19 cellular contexts compared by ENCODE assay signal in genomic region chr6:14874975-14875677, GRCh38.
DNase-seq lines count a peak whose midpoint lies in the region; ATAC-seq lines count a peak whose summit lies in the region.
"Had no signal": no experiment of that assay in that cellular context is flagged by ENCODE, and none has a peak within 500 bp of the region (broad histone marks: within the 10 kb centered on the region; RNA-seq: fewer than 3 reads in every experiment).

No MANE protein-coding gene starts in this region.

- H3K9me3 ChIP-seq in BLaER1 treated with 17β-estradiol and CSF1 and Interleukin-3, amounts not matched to agents 10 nM and 100 nM (replicated peaks in 1 of 11), result no peaks in the 10 kb centered on the region; a peak in 3 of 22 replicates
- H3K9me3 ChIP-seq in SK-N-MC (ENCODE audit: low read depth, low read length), result no peaks in the 10 kb centered on the region
- H3K9me3 ChIP-seq: esophagus muscularis mucosa, MG63, SJSA1, stomach, upper lobe of left lung had no signal

- intact Hi-C loops in dendritic cell treated with granulocyte-macrophage colony-stimulating factor and Interleukin-4, amounts not matched to agents 40 ng/mL and 50 ng/mL, for 4 days (cut with micrococcal nuclease), result loop anchor here (5.0 kb wide), 1 partner anchor 148 kb away; no protein-coding TSS in a partner anchor

- peaks cover 5% of the 10 kb centered on the region for H3K36me3 Mint-ChIP-seq in dendritic cell treated with granulocyte-macrophage colony-stimulating factor and Interleukin-4, amounts not matched to agents 40 ng/mL and 50 ng/mL, for 4 days (ENCODE audit: low read depth)
- H3K36me3 Mint-ChIP-seq: memory B cell had no signal

- no peaks in the 10 kb centered on the region for H3K9me3 Mint-ChIP-seq in dendritic cell treated with granulocyte-macrophage colony-stimulating factor and Interleukin-4, amounts not matched to agents 40 ng/mL and 50 ng/mL, for 4 days
- H3K9me3 Mint-ChIP-seq: memory B cell had no signal

- no peaks in the 10 kb centered on the region for H4K20me1 ChIP-seq in BLaER1 treated with 17β-estradiol and CSF1 and Interleukin-3, amounts not matched to agents 10 nM and 100 nM

- no peaks in the 10 kb centered on the region for H3K27me3 ChIP-seq in BLaER1 treated with 17β-estradiol and CSF1 and Interleukin-3, amounts not matched to agents 10 nM and 100 nM
- H3K27me3 ChIP-seq: esophagus muscularis mucosa, MG63, SJSA1, stomach, upper lobe of left lung had no signal

- peak; percentile 37 for DNase-seq in activated CD4-positive, alpha-beta T cell treated with anti-CD3 and anti-CD28 coated beads for 48 hours
- no peak for DNase-seq in activated CD4-positive, alpha-beta T cell treated with anti-CD3 and anti-CD28 coated beads for 4 hours
- DNase-seq in SK-N-MC (ENCODE audit: low read depth, low spot score) (no peak), EL (no peak)
- DNase-seq: aorta; effector CD4-positive, alpha-beta T cell; kidney glomerular epithelial cell; MG63; naive B cell; stomach; upper lobe of left lung had no signal

- H3K9ac ChIP-seq in BLaER1 treated with 17β-estradiol and CSF1 and Interleukin-3, amounts not matched to agents 10 nM and 100 nM, result no peak overlapping the region
- H3K9ac ChIP-seq in SK-N-MC (ENCODE audit: insufficient read length), result no peak overlapping the region

- H3K4me3 Mint-ChIP-seq in dendritic cell treated with granulocyte-macrophage colony-stimulating factor and Interleukin-4, amounts not matched to agents 40 ng/mL and 50 ng/mL, for 4 days, result no peak overlapping the region
- H3K4me3 Mint-ChIP-seq: memory B cell, naive B cell had no signal

- no peak for ATAC-seq in HG02610 (IDR thresholded peaks at IDR 0.05; ENCODE audit: unreplicated experiment)
- ATAC-seq in HG03196 (IDR thresholded peaks at IDR 0.05; ENCODE audit: unreplicated experiment), result no peak

- H3K27ac Mint-ChIP-seq in dendritic cell treated with granulocyte-macrophage colony-stimulating factor and Interleukin-4, amounts not matched to agents 40 ng/mL and 50 ng/mL, for 4 days, result peak overlapping the region; percentile 97
- H3K27ac Mint-ChIP-seq: memory B cell had no signal

- peak overlapping the region in 8 of 11 experiments; percentile 78 to 93 (median 86); a peak in 13 of 22 replicates for H3K4me2 ChIP-seq in BLaER1 treated with 17β-estradiol and CSF1 and Interleukin-3, amounts not matched to agents 10 nM and 100 nM

- H3K27me3 Mint-ChIP-seq in dendritic cell treated with granulocyte-macrophage colony-stimulating factor and Interleukin-4, amounts not matched to agents 40 ng/mL and 50 ng/mL, for 4 days, result no peaks in the 10 kb centered on the region
- H3K27me3 Mint-ChIP-seq: memory B cell, naive B cell had no signal

- no peaks in the 10 kb centered on the region for H3K36me3 ChIP-seq in BLaER1 treated with 17β-estradiol and CSF1 and Interleukin-3, amounts not matched to agents 10 nM and 100 nM
- no peaks in the 10 kb centered on the region for H3K36me3 ChIP-seq in SK-N-MC (ENCODE audit: insufficient read depth, low read length)
- H3K36me3 ChIP-seq: esophagus muscularis mucosa, MG63, SJSA1, stomach, upper lobe of left lung had no signal

- H3K4me1 ChIP-seq in BLaER1 treated with 17β-estradiol and CSF1 and Interleukin-3, amounts not matched to agents 10 nM and 100 nM, result peaks cover 44 to 96% (median 66%) of the 10 kb centered on the region in 10 experiments

- H3K4me3 ChIP-seq in BLaER1 treated with 17β-estradiol and CSF1 and Interleukin-3, amounts not matched to agents 10 nM and 100 nM, result no peak overlapping the region
- H3K4me3 ChIP-seq in SK-N-MC, result no peak overlapping the region
- H3K4me3 ChIP-seq: esophagus muscularis mucosa, MG63, SJSA1, stomach, upper lobe of left lung had no signal

- peak overlapping the region in 8 of 11 experiments; percentile 93 to 98 (median 96); a peak in 11 of 22 replicates for H3K27ac ChIP-seq in BLaER1 treated with 17β-estradiol and CSF1 and Interleukin-3, amounts not matched to agents 10 nM and 100 nM
- H3K27ac ChIP-seq in SK-N-MC, result peak overlapping the region; percentile 99
- H3K27ac ChIP-seq: C4-2B, esophagus muscularis mucosa, SJSA1, stomach, upper lobe of left lung had no signal

- H3K4me1 Mint-ChIP-seq in dendritic cell treated with granulocyte-macrophage colony-stimulating factor and Interleukin-4, amounts not matched to agents 40 ng/mL and 50 ng/mL, for 4 days (ENCODE audit: low read depth), result peaks cover 72% of the 10 kb centered on the region
